Comparison of ENCODE assay signal across 23 cellular contexts in the genomic region with DNA sequence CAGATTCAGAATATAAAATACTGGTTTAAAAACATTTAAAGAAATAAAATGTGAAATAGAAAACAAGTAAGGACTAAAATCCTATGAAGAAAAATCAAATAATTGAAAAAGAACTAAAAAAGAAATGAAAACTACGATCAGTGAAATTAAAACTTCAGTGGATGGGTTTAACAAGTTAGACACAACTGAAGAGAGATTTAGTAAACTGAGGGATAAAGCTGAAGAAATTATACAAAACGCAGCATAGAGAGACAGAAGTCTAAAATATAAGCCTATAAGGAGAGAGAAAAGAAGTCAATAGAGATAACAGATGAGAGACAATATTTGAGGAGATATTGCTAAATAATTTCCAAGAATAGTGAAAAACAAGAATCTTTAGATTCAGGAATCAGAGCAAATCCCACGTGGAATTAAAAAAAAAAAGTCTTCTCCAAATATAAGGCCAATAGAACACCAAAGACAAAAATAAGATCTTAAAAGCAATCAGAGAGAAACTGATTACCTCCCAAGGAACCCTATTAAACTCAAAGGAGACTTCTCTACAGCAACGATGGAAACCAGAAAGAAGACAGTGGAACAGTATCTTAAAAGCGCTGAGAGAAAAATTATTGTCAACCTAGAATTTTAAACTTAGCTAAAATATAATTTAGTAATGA. TPM values are rescaled to one million over a fixed set of nuclear protein-coding genes. Genes with fewer than 3 reads are reported as not detected.
A peak's percentile ranks its signal among the peaks of the same experiment; 100 is the strongest.
DNase-seq lines count a peak whose midpoint lies in the region; ATAC-seq, FAIRE-seq and TF ChIP-seq lines count a peak whose summit lies in the region.
"Had no signal": no experiment of that assay in that cellular context is flagged by ENCODE, and none has a peak within 500 bp of the region (broad histone marks: within the 10 kb centered on the region; RNA-seq: fewer than 3 reads in every experiment).

No MANE protein-coding gene starts in this region.

- no peak for ATAC-seq in GM18907 (IDR thresholded peaks at IDR 0.05; ENCODE audit: unreplicated experiment)
- ATAC-seq: A549, GM23338 had no signal

- no peaks in the 10 kb centered on the region for H3K9me3 ChIP-seq in astrocyte (ENCODE audit: insufficient read depth, low read depth, low read length)
- peaks cover 14% of the 10 kb centered on the region for H3K9me3 ChIP-seq in MG63
- H3K9me3 ChIP-seq: BE2C had no signal

- 0 out of 2 replicates have a peak overlapping the region, but pooled peaks have one; percentile 9 for H3K4me3 Mint-ChIP-seq in HFFc6
- no peak overlapping the region for H3K4me3 Mint-ChIP-seq in astrocyte (ENCODE audit: unreplicated experiment)
- no peak overlapping the region for H3K4me3 Mint-ChIP-seq in nephron
- H3K4me3 Mint-ChIP-seq: GM23338 had no signal

- H3K4me1 ChIP-seq in ACC112 (ENCODE audit: control insufficient read depth, insufficient read depth, low read length, unreplicated experiment), result peaks cover 23% of the 10 kb centered on the region
- peaks cover 9% of the 10 kb centered on the region for H3K4me1 ChIP-seq in astrocyte (ENCODE audit: insufficient read depth, low read length)
- H3K4me1 ChIP-seq: HAP-1 had no signal

- H3K27ac ChIP-seq in ACC112 (ENCODE audit: low read depth, low read length) (peak overlapping the region; percentile 36), astrocyte (ENCODE audit: low read depth, low read length) (peak overlapping the region; percentile 57)
- H3K27ac ChIP-seq: A549, KMS-11, PC-9, RWPE1 had no signal

- no peak for FAIRE-seq in astrocyte (lab: Jason Lieb, UNC)
- FAIRE-seq: A549, GM12892, HTR-8/SVneo had no signal

- DNase-seq in HFFc6 (no peak), astrocyte (ENCODE audit: low read depth) (no peak), D341Med (ENCODE audit: low spot score) (no peak), MG63 (no peak)
- no peak for DNase-seq in stimulated activated CD4-positive, alpha-beta T cell treated with anti-CD3 and anti-CD28 coated beads, Interleukin-1b, Interleukin-23, amount 100 ng/mL, for 48 hours
- DNase-seq: BE2C, DMS 273 treated with DMSO at 0.1 percent for 48 hours, DND-41, NCI-H1694, NCI-H446, NCI-H526 treated with DMSO at 0.1 percent for 48 hours, PC-9, SHP77 treated with DMSO at 0.1 percent for 48 hours had no signal

- peaks cover 26% of the 10 kb centered on the region for H3K36me3 Mint-ChIP-seq in HFFc6 (ENCODE audit: low read depth)
- H3K36me3 Mint-ChIP-seq in astrocyte (ENCODE audit: low read depth, unreplicated experiment), result peaks cover 9% of the 10 kb centered on the region
- H3K36me3 Mint-ChIP-seq in nephron (ENCODE audit: low read depth), result peaks cover 19% of the 10 kb centered on the region

- H3K27me3 ChIP-seq in ACC112 (ENCODE audit: insufficient read depth, low read length), result no peaks in the 10 kb centered on the region
- no peaks in the 10 kb centered on the region for H3K27me3 ChIP-seq in astrocyte (ENCODE audit: insufficient read depth, low read length)
- no peaks in the 10 kb centered on the region for H3K27me3 ChIP-seq in MG63
- H3K27me3 ChIP-seq: BE2C had no signal

- no peaks in the 10 kb centered on the region for H4K20me1 ChIP-seq in astrocyte (ENCODE audit: insufficient read depth, low read length)

- H3K9me3 Mint-ChIP-seq in HFFc6, result peaks cover 19% of the 10 kb centered on the region
- H3K9me3 Mint-ChIP-seq in astrocyte (ENCODE audit: unreplicated experiment), result peaks cover 13% of the 10 kb centered on the region
- peaks cover 24% of the 10 kb centered on the region for H3K9me3 Mint-ChIP-seq in nephron

- H3K9ac ChIP-seq in astrocyte (ENCODE audit: low read length), result no peak overlapping the region
- H3K9ac ChIP-seq: KMS-11 had no signal

- H3K79me2 ChIP-seq in ACC112 (ENCODE audit: control insufficient read depth, insufficient read depth, low read length, unreplicated experiment) (peaks cover 54% of the 10 kb centered on the region), astrocyte (ENCODE audit: insufficient read depth, low read length) (peaks cover 75% of the 10 kb centered on the region)

- no peaks in the 10 kb centered on the region for H3K27me3 Mint-ChIP-seq in HFFc6 (ENCODE audit: insufficient read depth)
- H3K27me3 Mint-ChIP-seq in astrocyte (ENCODE audit: low read depth, unreplicated experiment), result no peaks in the 10 kb centered on the region
- H3K27me3 Mint-ChIP-seq in nephron (ENCODE audit: low read depth), result no peaks in the 10 kb centered on the region

- TF ChIP-seq CTCF in HFFc6 (IDR thresholded peaks at IDR 0.05) (no peak), astrocyte (IDR thresholded peaks at IDR 0.05; ENCODE audit: insufficient read depth, low read depth, low read length) (no peak), nephron (IDR thresholded peaks at IDR 0.05; ENCODE audit: unreplicated experiment in 3 of 3) (no peak)

- H3K36me3 ChIP-seq in ACC112 (ENCODE audit: insufficient read depth, low read length), result peaks cover 12% of the 10 kb centered on the region
- H3K36me3 ChIP-seq in astrocyte (ENCODE audit: insufficient read depth, low read length), result no peaks in the 10 kb centered on the region
- H3K36me3 ChIP-seq in MG63, result no peaks in the 10 kb centered on the region
- H3K36me3 ChIP-seq: BE2C, HAP-1 had no signal

- no peak overlapping the region for H3K4me2 ChIP-seq in astrocyte (ENCODE audit: low read length)
- H3K4me2 ChIP-seq: A549, KMS-11, PC-9 had no signal

- no peak overlapping the region for H2AFZ ChIP-seq in ACC112 (ENCODE audit: low read length, unreplicated experiment)
- no peak overlapping the region for H2AFZ ChIP-seq in astrocyte (ENCODE audit: low read depth, low read length)
- H2AFZ ChIP-seq: GM23338, PC-9 had no signal

- H3K27ac Mint-ChIP-seq in HFFc6 (peak overlapping the region; percentile 74), astrocyte (ENCODE audit: unreplicated experiment) (peak overlapping the region; percentile 94), nephron (peak overlapping the region in 2 of 3 experiments; percentile 16 to 78)

- H3K4me1 Mint-ChIP-seq in HFFc6 (ENCODE audit: low read depth), result peaks cover 56% of the 10 kb centered on the region
- peaks cover 16% of the 10 kb centered on the region for H3K4me1 Mint-ChIP-seq in astrocyte (ENCODE audit: low read depth, unreplicated experiment)
- H3K4me1 Mint-ChIP-seq in nephron, result peaks cover 26% of the 10 kb centered on the region

- H3K4me3 ChIP-seq in ACC112 (ENCODE audit: low read depth, low read length) (no peak overlapping the region), astrocyte (ENCODE audit: insufficient read depth, low read depth, low read length) (no peak overlapping the region), MG63 (no peak overlapping the region)
- H3K4me3 ChIP-seq: A549, GM23338, HAP-1, PC-9 had no signal

RNA-seq across cellular contexts. Expression of a gene that starts 59.6 kb away (rescaled TPM):
- total RNA-seq in HFFc6 (2021; fragmentation: NEBNext Ultra II Directional; extraction: Animal tissue kit (Norgen Biotek cat#: 25700)), result 10 to 100 TPM; 56.0 to 63.5 (median 62.8) TPM
- 113 and 117 TPM in 2 replicates for total RNA-seq in astrocyte
- 24.2 and 24.7 TPM in 2 replicates for total RNA-seq in MG63 (2014; rRNA removed; shearing (Covaris generic); ENCODE audit: low replicate concordance)
